Comparison of ENCODE assay signal across 7 cellular contexts in genomic region chr1:218164930-218165686, GRCh38.
DNase-seq lines count a peak whose midpoint lies in the region; FAIRE-seq and TF ChIP-seq lines count a peak whose summit lies in the region.

No MANE protein-coding gene starts in this region.

- no peaks in the 10 kb centered on the region for H3K9me3 ChIP-seq in colonic mucosa
- no peaks in the 10 kb centered on the region for H3K9me3 ChIP-seq in tibial nerve

- intact Hi-C loops in colonic mucosa (cut with DNase I): no loop called here
- intact Hi-C loops in lower leg skin (cut with DNase I; ENCODE audit: low total_unique reads): no loop called here

- no peak for TF ChIP-seq CTCF in colonic mucosa (IDR thresholded peaks at IDR 0.05)
- TF ChIP-seq CTCF in lower leg skin (IDR thresholded peaks at IDR 0.05): no peak
- peak in 1 of 5 experiments; percentile 0 for TF ChIP-seq CTCF in tibial nerve (IDR thresholded peaks at IDR 0.05)

- TF ChIP-seq EP300 in tibial nerve (IDR thresholded peaks at IDR 0.05): no peak

- 1 to 2% methylated on average over 54 to 63 of the region's 79 CpGs for WGBS in lower leg skin, 2 donors
- WGBS in tibial nerve, 2 donors: 1 to 2% methylated on average over 56 to 69 of the region's 79 CpGs

- H3K27ac ChIP-seq in colonic mucosa: no peak overlapping the region
- peak overlapping the region in 2 of 4 donors; percentile 49 to 72 for H3K27ac ChIP-seq in tibial nerve

- H3K4me3 ChIP-seq in colonic mucosa (peak overlapping the region; percentile 39), lower leg skin (ENCODE audit: low read depth, poor library complexity, severe bottlenecking) (peak overlapping the region; percentile 19), tibial nerve (peak overlapping the region; percentile 40 to 61 (median 44))

- H3K4me1 ChIP-seq in colonic mucosa: no peaks in the 10 kb centered on the region
- peaks cover 0 to 28% (median 9%) of the 10 kb centered on the region in 4 donors for H3K4me1 ChIP-seq in tibial nerve

- CTCF ChIA-PET in HEK293T (lab: Yijun Ruan, JAX): no interaction called here

- H3K36me3 ChIP-seq in colonic mucosa (no peaks in the 10 kb centered on the region), tibial nerve (no peaks in the 10 kb centered on the region)

- FAIRE-seq in GM12892 (lab: Jason Lieb, UNC): no peak

- DNase-seq in GM12892 (ENCODE audit: insufficient read length) (peak; percentile 5), HEK293T (ENCODE audit: extremely low spot score) (peak; percentile 50), NCI-H774 (lab: John Stamatoyannopoulos, UW) (peak; percentile 61), colonic mucosa (peak; percentile 17), lower leg skin (ENCODE audit: low spot score in 2 of 2) (peak in 1 of 2 donors; percentile 85), tibial nerve (ENCODE audit: low spot score in 2 of 2) (no peak)
- DNase-seq in stimulated activated naive CD4-positive, alpha-beta T cell (lab: John Stamatoyannopoulos, UW): no peak

- no peak for TF ChIP-seq POLR2A in GM12892 (IDR thresholded peaks at IDR 0.05; ENCODE audit: low read depth, low read length)
- no peak for TF ChIP-seq POLR2A in lower leg skin (IDR thresholded peaks at IDR 0.05)
- TF ChIP-seq POLR2A in tibial nerve (IDR thresholded peaks at IDR 0.05): no peak

- peak overlapping the region in 1 of 2 donors; percentile 25 for H3K9ac ChIP-seq in colonic mucosa (ENCODE audit: low read depth in 2 of 2, low read length in 2 of 2)

- H3K27me3 ChIP-seq in colonic mucosa (peaks cover 40% of the 10 kb centered on the region), tibial nerve (peaks cover 0 to 78% of the 10 kb centered on the region in 2 donors)

- POLR2A ChIA-PET in HEK293T (lab: Yijun Ruan, JAX): no interaction called here

TF ChIP-seq in HEK293T, 16 proteins besides CTCF, POLR2A, EP300 and RAD21:
- TF ChIP-seq ZNF384 (IDR thresholded peaks at IDR 0.05) (no peak), HDGF (IDR thresholded peaks at IDR 0.05; ENCODE audit: borderline replicate concordance) (no peak), FOXK2 (IDR thresholded peaks at IDR 0.05) (no peak), PKNOX1 (IDR thresholded peaks at IDR 0.05) (no peak), SP1 (IDR thresholded peaks at IDR 0.05) (no peak), ARNT (IDR thresholded peaks at IDR 0.05) (no peak), FOXM1 (IDR thresholded peaks at IDR 0.05; ENCODE audit: borderline replicate concordance) (no peak), CTBP1 (IDR thresholded peaks at IDR 0.05; ENCODE audit: borderline replicate concordance) (no peak), BHLHE40 (IDR thresholded peaks at IDR 0.05; ENCODE audit: borderline replicate concordance) (no peak), ELF4 (IDR thresholded peaks at IDR 0.05) (no peak), SUZ12 (IDR thresholded peaks at IDR 0.05) (no peak), L3MBTL2 (conservative IDR thresholded peaks at IDR 0.05) (no peak)
TF ChIP-seq in HEK293T: peak in this region for 0.

Comparison
In these comparisons a context has a peak if more than half of its experiments do, and no peak if none do; other contexts are left out.
1. DNase-seq: peak in GM12892 (single experiment), HEK293T (single experiment), NCI-H774 (single experiment) and colonic mucosa (single experiment); none in tibial nerve (0 of 2) and stimulated activated naive CD4-positive, alpha-beta T cell (0 of 6).
2. Peak in every context shown above with its lines, with median percentiles within 50 percentile points of each other: H3K4me3 ChIP-seq.